In the genomic region with DNA sequence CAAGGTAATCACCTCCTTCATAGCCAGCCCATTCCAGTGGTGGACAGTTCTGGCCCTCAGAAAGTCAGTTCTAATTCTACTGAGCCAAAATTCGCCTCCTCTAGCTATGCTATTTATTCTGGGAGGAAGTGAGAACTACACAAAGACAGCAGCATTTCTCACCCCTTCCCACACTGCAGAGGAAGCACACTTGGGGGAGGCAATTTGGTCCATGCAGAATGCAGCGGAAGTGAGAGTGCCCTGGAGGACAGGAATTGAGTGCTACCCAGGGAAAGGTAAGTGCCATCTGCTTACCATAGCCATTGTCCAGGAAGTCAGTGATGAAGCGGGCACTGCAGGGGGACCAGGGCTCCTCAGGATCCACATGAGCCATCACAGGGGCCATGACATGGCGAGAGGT, we compare ENCODE assay signal across 8 cellular contexts. TPM values are rescaled to one million over a fixed set of nuclear protein-coding genes. Genes with fewer than 3 reads are reported as not detected.
DNase-seq lines count a peak whose midpoint lies in the region; ATAC-seq and TF ChIP-seq lines count a peak whose summit lies in the region.

No MANE protein-coding gene starts in this region.

- no peak overlapping the region for H3K9ac ChIP-seq in neural progenitor cell

- no peak overlapping the region for H3K4me3 ChIP-seq in GM06990 (replicated peaks; ENCODE audit: low read depth, low read length)
- peak overlapping the region; percentile 36 to 68 for H3K4me3 ChIP-seq in muscle layer of duodenum (ENCODE audit: low read depth in 1 of 2, low read length in 2 of 2)
- no peak overlapping the region for H3K4me3 ChIP-seq in neural progenitor cell

- ATAC-seq in GM21423 (IDR thresholded peaks at IDR 0.05; ENCODE audit: unreplicated experiment) (peak; percentile 51), T-cell (replicated peaks in 1 of 4) (peak in 2 of 4 experiments; percentile 27 to 30), HG03196 (IDR thresholded peaks at IDR 0.05; ENCODE audit: unreplicated experiment) (no peak)

- peak overlapping the region in 1 of 3 donors; percentile 45 for H3K4me3 Mint-ChIP-seq in T-cell
- H3K4me3 Mint-ChIP-seq in neural progenitor cell: no peak overlapping the region

- H2AFZ ChIP-seq in neural progenitor cell (replicated peaks): no peak overlapping the region

- H4K20me1 ChIP-seq in neural progenitor cell (ENCODE audit: low read depth): no peaks in the 10 kb centered on the region

- H3K27ac Mint-ChIP-seq in T-cell (peak overlapping the region; percentile 86 to 87), neural progenitor cell (no peak overlapping the region)

- H3K9me3 ChIP-seq in muscle layer of duodenum (ENCODE audit: control insufficient read depth in 1 of 2, low read length in 2 of 2): no peaks in the 10 kb centered on the region
- no peaks in the 10 kb centered on the region for H3K9me3 ChIP-seq in neural progenitor cell (ENCODE audit: low read depth)

- no peaks in the 10 kb centered on the region for H3K79me2 ChIP-seq in neural progenitor cell (ENCODE audit: low read depth)

- no peaks in the 10 kb centered on the region for H3K27me3 ChIP-seq in GM06990 (replicated peaks; ENCODE audit: control insufficient read depth, insufficient read depth, low read length)
- H3K27me3 ChIP-seq in muscle layer of duodenum (ENCODE audit: low read depth, low read length): no peaks in the 10 kb centered on the region
- no peaks in the 10 kb centered on the region for H3K27me3 ChIP-seq in neural progenitor cell

- no peaks in the 10 kb centered on the region for H3K27me3 Mint-ChIP-seq in T-cell
- H3K27me3 Mint-ChIP-seq in neural progenitor cell (ENCODE audit: insufficient read depth, low read depth): peaks cover 8% of the 10 kb centered on the region

- peaks cover 38 to 47% (median 43%) of the 10 kb centered on the region in 3 donors for H3K4me1 Mint-ChIP-seq in T-cell
- H3K4me1 Mint-ChIP-seq in neural progenitor cell: peaks cover 48% of the 10 kb centered on the region

- H3K36me3 ChIP-seq in GM06990 (ENCODE audit: control insufficient read depth, insufficient read depth, low read length) (no peaks in the 10 kb centered on the region), muscle layer of duodenum (ENCODE audit: control insufficient read depth in 1 of 2, insufficient read depth in 2 of 2, low read length in 2 of 2) (peaks cover 17 to 18% of the 10 kb centered on the region in 2 donors), neural progenitor cell (no peaks in the 10 kb centered on the region)

- H3F3A ChIP-seq in neural progenitor cell (ENCODE audit: low read depth): peaks cover 27% of the 10 kb centered on the region

- DNase-seq in GM06990 (ENCODE audit: extremely low read depth, insufficient read length) (peak; percentile 48), T-cell (no peak), neural progenitor cell (ENCODE audit: low spot score) (no peak)
- DNase-seq in effector CD4-positive, alpha-beta T cell: no peak
- no peak for DNase-seq in NK-92 treated with Interleukin-12 subunit alpha and Interleukin-12 subunit beta, amount 100 ng/mL, for 24 hours (lab: John Stamatoyannopoulos, UW)

- no peaks in the 10 kb centered on the region for H3K36me3 Mint-ChIP-seq in T-cell
- H3K36me3 Mint-ChIP-seq in neural progenitor cell: no peaks in the 10 kb centered on the region

- H3K4me1 ChIP-seq in muscle layer of duodenum (ENCODE audit: control insufficient read depth in 1 of 2, insufficient read depth in 2 of 2, low read length in 2 of 2) (peaks cover 12 to 38% of the 10 kb centered on the region in 2 donors), neural progenitor cell (peaks cover 41% of the 10 kb centered on the region)

- no peak overlapping the region for H3K4me2 ChIP-seq in neural progenitor cell

- no peak overlapping the region for H3K27ac ChIP-seq in muscle layer of duodenum (ENCODE audit: low read length)
- no peak overlapping the region for H3K27ac ChIP-seq in neural progenitor cell

- CTCF ChIA-PET in T-cell (lab: Charles Lee): interaction anchor here in 1 of 2 donors (1.3 kb wide), 1 partner anchor 30 kb away, joined by 5 read pairs; a partner anchor contains a TSS

- TF ChIP-seq CTCF in GM06990 (IDR thresholded peaks at IDR 0.05; ENCODE audit: insufficient read depth, low read length, poor library complexity, severe bottlenecking) (no peak), neural progenitor cell (IDR thresholded peaks at IDR 0.05) (no peak)

- POLR2A ChIA-PET in T-cell (lab: Charles Lee): interaction anchor here in 1 of 2 donors (0.5 kb wide), 1 partner anchor 12 kb away, joined by 3 read pairs; no protein-coding TSS in a partner anchor

- H3K9me3 Mint-ChIP-seq in T-cell: no peaks in the 10 kb centered on the region
- no peaks in the 10 kb centered on the region for H3K9me3 Mint-ChIP-seq in neural progenitor cell

RNA-seq across cellular contexts. Expression of a gene that starts 3.7 kb away (rescaled TPM):
- total RNA-seq in T-cell: 1 to 10 TPM in 4 of 5 donors, under 1 TPM in 1; 0.86 to 1.8 (median 1.4) TPM
- 1.3 and 5.4 TPM in 2 replicates for total RNA-seq in neural progenitor cell (ENCODE audit: low replicate concordance)

RNA-seq across cellular contexts. Expression of a gene that starts 7.0 kb away (rescaled TPM):
- total RNA-seq in T-cell (10 to 100 TPM; 57.3 to 92.2 (median 88.2) TPM), neural progenitor cell (ENCODE audit: low replicate concordance) (105 and 107 TPM in 2 replicates)

RNA-seq across cellular contexts. Expression of a gene that starts 17.9 kb away (rescaled TPM):
- 10 to 100 TPM; 48.4 to 77.8 (median 69.3) TPM for total RNA-seq in T-cell
- 9.5 and 36.5 TPM in 2 replicates for total RNA-seq in neural progenitor cell (ENCODE audit: low replicate concordance)

RNA-seq across cellular contexts. Expression of a gene that starts 19.9 kb away (rescaled TPM):
- 1 to 10 TPM; 2.5 to 5.2 (median 3.5) TPM for total RNA-seq in T-cell
- 0.34 TPM in 1 of 2 replicates, not detected in the other for total RNA-seq in neural progenitor cell (ENCODE audit: low replicate concordance)

RNA-seq across cellular contexts. Expression of a gene that starts 28.3 kb away (rescaled TPM):
- total RNA-seq in T-cell (1 to 10 TPM in 3 of 5 donors, not detected in 2; 2.2 to 5.5 (median 3.7) TPM), neural progenitor cell (ENCODE audit: low replicate concordance) (not detected in 2 replicates)

Comparison
In these comparisons a context has a peak if more than half of its experiments do, and no peak if none do; other contexts are left out.
1. H3K4me3 ChIP-seq: peak in muscle layer of duodenum (2 of 2); none in GM06990 (single experiment) and neural progenitor cell (single experiment).